In the genomic region with DNA sequence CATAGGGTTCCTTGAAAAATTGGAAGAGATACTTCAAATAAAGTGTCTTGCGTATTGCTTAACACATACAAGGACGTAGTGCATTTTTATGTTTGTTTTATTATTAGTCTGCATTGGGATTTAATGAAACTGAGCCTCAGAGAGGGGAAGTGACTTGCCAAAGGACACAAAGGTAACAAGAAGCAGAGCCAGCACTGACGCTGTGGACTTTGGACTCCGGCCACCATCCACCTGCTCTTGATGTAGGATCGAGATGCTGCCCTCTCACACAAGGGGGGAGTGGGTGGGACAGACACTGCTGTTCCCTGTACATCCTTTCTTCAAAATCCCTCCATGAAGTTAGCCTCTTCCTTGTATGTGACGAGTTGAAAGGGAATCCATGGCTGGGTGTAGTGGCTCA, we compare ENCODE assay signal across 32 cellular contexts.
"Had no signal": no experiment of that assay in that cellular context is flagged by ENCODE, and none has a peak within 500 bp of the region (broad histone marks: within the 10 kb centered on the region; RNA-seq: fewer than 3 reads in every experiment).

No MANE protein-coding gene starts in this region.

- ATAC-seq: activated CD4-positive, alpha-beta T cell treated with anti-CD3 and anti-CD28 coated beads for 36 hours; activated naive CD8-positive, alpha-beta T cell treated with anti-CD3 and anti-CD28 coated beads, Interleukin-2, amount 50 U/mL, for 24 hours; activated T-cell treated with anti-CD3 and anti-CD28 coated beads, Interleukin-2, amount 50 U/mL, for 72 hours; gastroesophageal sphincter; heart right ventricle had no signal

- H3K36me3 ChIP-seq: adrenal gland, breast epithelium, cardiac muscle cell, colonic mucosa, esophagus squamous epithelium, gastroesophageal sphincter, heart right ventricle had no signal

- DNase-seq: activated CD4-positive, alpha-beta memory T cell treated with anti-CD3 and anti-CD28 coated beads, Interleukin-2, amount 10 ng/mL, durations not matched to agents 7 days and 5 days; activated CD4-positive, alpha-beta T cell treated with anti-CD3 and anti-CD28 coated beads for 36 hours; activated CD4-positive, alpha-beta T cell treated with anti-CD3 and anti-CD28 coated beads, Interleukin-2, amount 10 ng/mL, durations not matched to agents 7 days and 5 days; activated CD4-positive, alpha-beta T cell treated with anti-CD3 and anti-CD28 coated beads, Interleukin-2, amount 50 U/mL, for 4 hours; activated CD4-positive, CD25-positive, alpha-beta regulatory T cell; activated CD4-positive, CD25-positive, alpha-beta regulatory T cell treated with anti-CD3 and anti-CD28 coated beads, Interleukin-2, amount 50 U/mL, for 72 hours; activated CD8-positive, alpha-beta memory T cell treated with anti-CD3 and anti-CD28 coated beads, Interleukin-2, amount 50 U/mL, for 48 hours; activated gamma-delta T cell; activated naive CD4-positive, alpha-beta T cell; activated naive CD4-positive, alpha-beta T cell treated with anti-CD3 and anti-CD28 coated beads, Interleukin-2, amount 50 U/mL, for 16 hours; activated naive CD8-positive, alpha-beta T cell treated with anti-CD3 and anti-CD28 coated beads, Interleukin-2, amount 50 U/mL, for 24 hours; activated T-cell treated with anti-CD3 and anti-CD28 coated beads for 4 hours; activated T-cell treated with anti-CD3 and anti-CD28 coated beads, Interleukin-2, amount 50 U/mL, for 24 hours; activated T-cell treated with anti-CD3 and anti-CD28 coated beads, Interleukin-2, amount 50 U/mL, for 72 hours; adrenal gland; amygdala; aorta; central memory CD4-positive, alpha-beta T cell; cerebellar nuclear complex; colonic mucosa; effector CD8-positive, alpha-beta T cell; esophagus squamous epithelium; foreskin melanocyte; heart right ventricle; T-helper 2 cell had no signal

- H2AFZ ChIP-seq: hepatocyte had no signal

- H3K9me3 Mint-ChIP-seq: activated CD4-positive, alpha-beta memory T cell treated with anti-CD3 and anti-CD28 coated beads, Interleukin-2, amount 10 ng/mL, durations not matched to agents 7 days and 5 days; activated CD4-positive, alpha-beta T cell treated with anti-CD3 and anti-CD28 coated beads, Interleukin-2, amount 10 ng/mL, durations not matched to agents 7 days and 5 days; activated naive CD8-positive, alpha-beta T cell treated with anti-CD3 and anti-CD28 coated beads, Interleukin-2, amount 50 U/mL, for 24 hours; activated T-cell treated with anti-CD3 and anti-CD28 coated beads, Interleukin-2, amount 50 U/mL, for 24 hours; activated T-cell treated with anti-CD3 and anti-CD28 coated beads, Interleukin-2, amount 50 U/mL, for 72 hours had no signal

- H3K4me1 Mint-ChIP-seq: activated CD4-positive, alpha-beta memory T cell treated with anti-CD3 and anti-CD28 coated beads, Interleukin-2, amount 10 ng/mL, durations not matched to agents 7 days and 5 days; activated CD4-positive, alpha-beta T cell treated with anti-CD3 and anti-CD28 coated beads for 36 hours; activated CD4-positive, alpha-beta T cell treated with anti-CD3 and anti-CD28 coated beads, Interleukin-2, amount 10 ng/mL, durations not matched to agents 7 days and 5 days; activated naive CD8-positive, alpha-beta T cell treated with anti-CD3 and anti-CD28 coated beads, Interleukin-2, amount 50 U/mL, for 24 hours had no signal

- H3K27me3 Mint-ChIP-seq: activated CD4-positive, alpha-beta T cell treated with anti-CD3 and anti-CD28 coated beads for 36 hours; activated CD4-positive, alpha-beta T cell treated with anti-CD3 and anti-CD28 coated beads, Interleukin-2, amount 10 ng/mL, durations not matched to agents 7 days and 5 days had no signal

- H3K27me3 ChIP-seq: cardiac muscle cell, colonic mucosa, esophagus squamous epithelium, gastroesophageal sphincter had no signal

- H3K9me3 ChIP-seq: adrenal gland, breast epithelium, colonic mucosa, esophagus squamous epithelium, gastroesophageal sphincter, heart right ventricle had no signal

- H3K4me3 ChIP-seq: adrenal gland, breast epithelium, cardiac muscle cell, colonic mucosa, esophagus squamous epithelium, gastroesophageal sphincter, heart right ventricle, hepatocyte had no signal

- H3K79me2 ChIP-seq: hepatocyte had no signal

- H3K27ac Mint-ChIP-seq: activated CD4-positive, alpha-beta memory T cell treated with anti-CD3 and anti-CD28 coated beads, Interleukin-2, amount 10 ng/mL, durations not matched to agents 7 days and 5 days; activated CD4-positive, alpha-beta T cell treated with anti-CD3 and anti-CD28 coated beads for 36 hours; activated CD4-positive, alpha-beta T cell treated with anti-CD3 and anti-CD28 coated beads, Interleukin-2, amount 10 ng/mL, durations not matched to agents 7 days and 5 days; activated naive CD8-positive, alpha-beta T cell; activated naive CD8-positive, alpha-beta T cell treated with anti-CD3 and anti-CD28 coated beads, Interleukin-2, amount 50 U/mL, for 24 hours; activated T-cell treated with anti-CD3 and anti-CD28 coated beads, Interleukin-2, amount 50 U/mL, for 24 hours; activated T-cell treated with anti-CD3 and anti-CD28 coated beads, Interleukin-2, amount 50 U/mL, for 72 hours; brain had no signal

- H3K4me3 Mint-ChIP-seq: activated CD4-positive, alpha-beta memory T cell treated with anti-CD3 and anti-CD28 coated beads, Interleukin-2, amount 10 ng/mL, durations not matched to agents 7 days and 5 days; activated CD4-positive, alpha-beta T cell treated with anti-CD3 and anti-CD28 coated beads for 36 hours; activated CD4-positive, alpha-beta T cell treated with anti-CD3 and anti-CD28 coated beads, Interleukin-2, amount 10 ng/mL, durations not matched to agents 7 days and 5 days; activated naive CD8-positive, alpha-beta T cell; activated naive CD8-positive, alpha-beta T cell treated with anti-CD3 and anti-CD28 coated beads, Interleukin-2, amount 50 U/mL, for 24 hours; activated T-cell treated with anti-CD3 and anti-CD28 coated beads, Interleukin-2, amount 50 U/mL, for 24 hours; activated T-cell treated with anti-CD3 and anti-CD28 coated beads, Interleukin-2, amount 50 U/mL, for 72 hours; brain had no signal

- H3K36me3 Mint-ChIP-seq: activated naive CD8-positive, alpha-beta T cell; brain had no signal

- H3K4me1 ChIP-seq: adrenal gland, breast epithelium, colonic mucosa, gastroesophageal sphincter, heart right ventricle had no signal

- H3K27ac ChIP-seq: adrenal gland, breast epithelium, cardiac muscle cell, colonic mucosa, epithelial cell of prostate, esophagus squamous epithelium, gastroesophageal sphincter, heart right ventricle, hepatocyte had no signal

- H3K4me2 ChIP-seq: hepatocyte had no signal
